Comparison of ENCODE assay signal across 1 cellular context in the genomic region with DNA sequence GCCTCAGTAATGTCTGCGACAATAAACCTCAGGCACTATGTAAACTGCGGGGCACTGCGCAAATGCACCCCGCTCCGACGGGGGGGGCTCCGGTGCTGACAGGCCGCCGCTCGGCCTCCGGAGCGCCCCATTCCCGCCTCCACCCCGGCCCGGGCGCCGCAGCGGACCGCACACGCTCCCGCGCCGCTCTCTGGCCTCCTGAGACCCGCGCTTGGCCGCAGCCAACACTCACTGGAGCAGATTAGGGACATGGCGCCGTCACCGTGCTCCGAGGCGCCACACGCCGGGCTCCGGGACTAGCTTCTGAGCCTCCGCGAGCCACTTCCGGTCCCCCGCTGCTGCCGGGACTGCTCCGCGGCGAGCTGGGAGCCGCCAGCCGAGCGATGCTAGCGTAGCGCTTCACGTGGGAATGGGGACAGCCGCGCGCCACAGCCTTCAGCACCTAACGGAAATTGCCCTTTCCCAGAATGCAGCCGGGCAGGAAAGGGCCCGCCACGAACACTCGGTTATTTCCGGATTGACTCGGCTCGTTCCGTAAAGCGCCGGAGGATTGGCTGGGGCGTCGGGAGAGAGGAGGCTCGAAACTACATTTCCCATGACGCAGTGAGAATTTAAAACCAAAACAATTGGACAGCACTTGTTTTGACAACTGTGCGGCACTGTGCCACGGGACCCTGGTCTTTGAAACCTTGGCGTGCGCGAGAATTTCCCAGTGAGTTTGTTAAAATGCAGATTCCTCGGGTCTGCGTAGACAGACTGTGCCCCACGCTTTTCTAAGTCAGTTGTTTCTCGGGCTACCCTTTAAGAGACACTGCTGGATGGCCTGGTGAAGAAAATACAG.
A peak's percentile ranks its signal among the peaks of the same experiment; 100 is the strongest.
TF ChIP-seq lines count a peak whose summit lies in the region.

TSS of gene PRPF19 (minus strand) at position 454 of the 841 bp plus-strand sequence. CDS start at position 251, 203 bp downstream.

TF ChIP-seq in HEK293, 187 proteins besides CTCF, POLR2A, EP300 and RAD21 (continued from another document and continues in another):
- TF ChIP-seq BCL11A (tag by site-specific recombination; IDR thresholded peaks at IDR 0.05; ENCODE audit: low read depth) (no peak), ZIC2 (tag by site-specific recombination; IDR thresholded peaks at IDR 0.05) (peak; percentile 43; the same call in 1 of the 2 replicates), ZNF16 (tag by site-specific recombination; IDR thresholded peaks at IDR 0.05; ENCODE audit: low read depth) (no peak), OVOL3 (tag by site-specific recombination; IDR thresholded peaks at IDR 0.05) (no peak), ZBTB8A (tag by site-specific recombination; IDR thresholded peaks at IDR 0.05) (no peak), ZNF785 (tag by site-specific recombination; IDR thresholded peaks at IDR 0.05) (no peak), WT1 (tag by site-specific recombination; IDR thresholded peaks at IDR 0.05) (no peak), ZSCAN23 (tag by site-specific recombination; IDR thresholded peaks at IDR 0.05) (no peak), ZNF155 (tag by site-specific recombination; IDR thresholded peaks at IDR 0.05) (no peak), GLIS2 (tag by site-specific recombination; IDR thresholded peaks at IDR 0.05) (no peak), SALL2 (tag by site-specific recombination; IDR thresholded peaks at IDR 0.05; ENCODE audit: borderline replicate concordance) (no peak), ZNF837 (tag by site-specific recombination; IDR thresholded peaks at IDR 0.05) (no peak), TCF7L2 (IDR thresholded peaks at IDR 0.05; ENCODE audit: borderline replicate concordance, low read depth, low read length) (no peak), ZNF133 (tag by site-specific recombination; IDR thresholded peaks at IDR 0.05) (no peak), ZNF677 (tag by site-specific recombination; IDR thresholded peaks at IDR 0.05) (no peak), ZBTB11 (tag by site-specific recombination; conservative IDR thresholded peaks at IDR 0.05; ENCODE audit: low read depth) (peak; percentile 90), ZNF768 (tag by site-specific recombination; IDR thresholded peaks at IDR 0.05) (no peak), RBAK (tag by site-specific recombination; IDR thresholded peaks at IDR 0.05) (no peak), ZSCAN16 (tag by site-specific recombination; IDR thresholded peaks at IDR 0.05) (no peak), ZNF157 (tag by site-specific recombination; IDR thresholded peaks at IDR 0.05) (no peak), ZNF114 (tag by site-specific recombination; IDR thresholded peaks at IDR 0.05) (no peak), PBX3 (CRISPR knock-in tag; IDR thresholded peaks at IDR 0.05) (no peak), ZNF274 (IDR thresholded peaks at IDR 0.05; ENCODE audit: low read length) (no peak), ZNF274 (tag by site-specific recombination; IDR thresholded peaks at IDR 0.05; ENCODE audit: borderline replicate concordance) (no peak), ZXDB (tag by site-specific recombination; IDR thresholded peaks at IDR 0.05) (no peak), ZNF529 (tag by site-specific recombination; IDR thresholded peaks at IDR 0.05; ENCODE audit: insufficient replicate concordance) (no peak), ZNF248 (tag by site-specific recombination; IDR thresholded peaks at IDR 0.05) (no peak), ZNF341 (tag by site-specific recombination; IDR thresholded peaks at IDR 0.05; ENCODE audit: low read depth) (no peak), ZBTB49 (tag by site-specific recombination; IDR thresholded peaks at IDR 0.05; ENCODE audit: low read depth) (no peak), HIC1 (tag by site-specific recombination; IDR thresholded peaks at IDR 0.05) (no peak; the same call in 1 of the 2 replicates), ZNF670 (tag by site-specific recombination; IDR thresholded peaks at IDR 0.05; ENCODE audit: low read depth) (no peak), ZNF623 (tag by site-specific recombination; IDR thresholded peaks at IDR 0.05) (no peak), SETDB1 (IDR thresholded peaks at IDR 0.05; ENCODE audit: insufficient read length, low read length) (no peak), ZFHX2 (tag by site-specific recombination; conservative IDR thresholded peaks at IDR 0.05) (no peak), EGR2 (tag by site-specific recombination; IDR thresholded peaks at IDR 0.05; ENCODE audit: low read depth) (no peak), ZEB2 (tag by site-specific recombination; IDR thresholded peaks at IDR 0.05) (no peak), ZNF146 (tag by site-specific recombination; IDR thresholded peaks at IDR 0.05) (no peak), ZNF138 (tag by site-specific recombination; IDR thresholded peaks at IDR 0.05; ENCODE audit: borderline replicate concordance) (no peak), REPIN1 (tag by site-specific recombination; IDR thresholded peaks at IDR 0.05; ENCODE audit: low read depth) (no peak), ZNF843 (tag by site-specific recombination; IDR thresholded peaks at IDR 0.05) (no peak), ZBTB21 (tag by site-specific recombination; IDR thresholded peaks at IDR 0.05) (no peak), SP7 (tag by site-specific recombination; IDR thresholded peaks at IDR 0.05) (no peak), SCRT2 (tag by site-specific recombination; IDR thresholded peaks at IDR 0.05) (no peak; the same call in 1 of the 2 replicates), ZNF10 (tag by site-specific recombination; IDR thresholded peaks at IDR 0.05) (no peak), FEZF1 (tag by site-specific recombination; IDR thresholded peaks at IDR 0.05) (no peak), ZNF76 (tag by site-specific recombination; IDR thresholded peaks at IDR 0.05; ENCODE audit: borderline replicate concordance, low read depth) (peak; percentile 88), ZNF223 (tag by site-specific recombination; IDR thresholded peaks at IDR 0.05) (no peak), PRDM1 (tag by site-specific recombination; IDR thresholded peaks at IDR 0.05) (no peak), ZNF530 (tag by site-specific recombination; IDR thresholded peaks at IDR 0.05; ENCODE audit: low read depth) (no peak), ZNF654 (tag by site-specific recombination; IDR thresholded peaks at IDR 0.05; ENCODE audit: low read depth) (no peak), SCRT1 (tag by site-specific recombination; IDR thresholded peaks at IDR 0.05; ENCODE audit: borderline replicate concordance) (no peak), ZNF610 (tag by site-specific recombination; IDR thresholded peaks at IDR 0.05; ENCODE audit: borderline replicate concordance) (no peak)
- TF ChIP-seq, protein P1, sequence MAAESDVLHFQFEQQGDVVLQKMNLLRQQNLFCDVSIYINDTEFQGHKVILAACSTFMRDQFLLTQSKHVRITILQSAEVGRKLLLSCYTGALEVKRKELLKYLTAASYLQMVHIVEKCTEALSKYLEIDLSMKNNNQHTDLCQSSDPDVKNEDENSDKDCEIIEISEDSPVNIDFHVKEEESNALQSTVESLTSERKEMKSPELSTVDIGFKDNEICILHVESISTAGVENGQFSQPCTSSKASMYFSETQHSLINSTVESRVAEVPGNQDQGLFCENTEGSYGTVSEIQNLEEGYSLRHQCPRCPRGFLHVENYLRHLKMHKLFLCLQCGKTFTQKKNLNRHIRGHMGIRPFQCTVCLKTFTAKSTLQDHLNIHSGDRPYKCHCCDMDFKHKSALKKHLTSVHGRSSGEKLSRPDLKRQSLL (tag by site-specific recombination; IDR thresholded peaks at IDR 0.05), result no peak
- TF ChIP-seq, protein P2, sequence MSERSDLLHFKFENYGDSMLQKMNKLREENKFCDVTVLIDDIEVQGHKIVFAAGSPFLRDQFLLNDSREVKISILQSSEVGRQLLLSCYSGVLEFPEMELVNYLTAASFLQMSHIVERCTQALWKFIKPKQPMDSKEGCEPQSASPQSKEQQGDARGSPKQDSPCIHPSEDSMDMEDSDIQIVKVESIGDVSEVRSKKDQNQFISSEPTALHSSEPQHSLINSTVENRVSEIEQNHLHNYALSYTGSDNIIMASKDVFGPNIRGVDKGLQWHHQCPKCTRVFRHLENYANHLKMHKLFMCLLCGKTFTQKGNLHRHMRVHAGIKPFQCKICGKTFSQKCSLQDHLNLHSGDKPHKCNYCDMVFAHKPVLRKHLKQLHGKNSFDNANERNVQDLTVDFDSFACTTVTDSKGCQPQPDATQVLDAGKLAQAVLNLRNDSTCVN (tag by site-specific recombination; optimal IDR thresholded peaks at IDR 0.05), result peak; percentile 73
- TF ChIP-seq, protein P3, sequence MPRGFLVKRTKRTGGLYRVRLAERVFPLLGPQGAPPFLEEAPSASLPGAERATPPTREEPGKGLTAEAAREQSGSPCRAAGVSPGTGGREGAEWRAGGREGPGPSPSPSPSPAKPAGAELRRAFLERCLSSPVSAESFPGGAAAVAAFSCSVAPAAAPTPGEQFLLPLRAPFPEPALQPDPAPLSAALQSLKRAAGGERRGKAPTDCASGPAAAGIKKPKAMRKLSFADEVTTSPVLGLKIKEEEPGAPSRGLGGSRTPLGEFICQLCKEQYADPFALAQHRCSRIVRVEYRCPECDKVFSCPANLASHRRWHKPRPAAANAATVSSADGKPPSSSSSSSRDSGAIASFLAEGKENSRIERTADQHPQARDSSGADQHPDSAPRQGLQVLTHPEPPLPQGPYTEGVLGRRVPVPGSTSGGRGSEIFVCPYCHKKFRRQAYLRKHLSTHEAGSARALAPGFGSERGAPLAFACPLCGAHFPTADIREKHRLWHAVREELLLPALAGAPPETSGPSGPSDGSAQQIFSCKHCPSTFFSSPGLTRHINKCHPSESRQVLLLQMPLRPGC (tag by site-specific recombination; IDR thresholded peaks at IDR 0.05), result no peak
